In genomic region chr22:24582111-24582814, GRCh38 we compare ENCODE assay signal across 24 cellular contexts. TPM values are rescaled to one million over a fixed set of nuclear protein-coding genes. Genes with fewer than 3 reads are reported as not detected.
DNase-seq lines count a peak whose midpoint lies in the region; ATAC-seq, FAIRE-seq and TF ChIP-seq lines count a peak whose summit lies in the region.
"Had no signal": no experiment of that assay in that cellular context is flagged by ENCODE, and none has a peak within 500 bp of the region (broad histone marks: within the 10 kb centered on the region; RNA-seq: fewer than 3 reads in every experiment).

No MANE protein-coding gene starts in this region.

- DNase-seq in left cardiac atrium (peak; percentile 68), left ventricle myocardium superior (no peak), kidney (peak; percentile 48), stomach (peak; percentile 52), tibial artery (no peak)
- DNase-seq: Calu3; CD8-positive, alpha-beta memory T cell; DMS53; GDM1; NCI-H1092 treated with DMSO at 0.1 percent for 48 hours; NCI-H1436 treated with DMSO at 0.1 percent for 48 hours; NCI-H1930; NCI-H510A; NCI-H748 treated with DMSO at 0.1 percent for 48 hours; Peyer's patch had no signal

- no peaks in the 10 kb centered on the region for H3K9me3 ChIP-seq in kidney (ENCODE audit: control insufficient read depth in 1 of 2, low read length in 2 of 2)
- H3K9me3 ChIP-seq in stomach: no peaks in the 10 kb centered on the region
- no peaks in the 10 kb centered on the region for H3K9me3 ChIP-seq in tibial artery
- H3K9me3 ChIP-seq: Peyer's patch had no signal

- H3K9ac ChIP-seq in kidney (ENCODE audit: low read length in 2 of 2): no peak overlapping the region
- H3K9ac ChIP-seq: KMS-11 had no signal

- FAIRE-seq in kidney (lab: Jason Lieb, UNC): no peak
- FAIRE-seq: A204.1, GM18507, GM19239, H1 had no signal

- TF ChIP-seq CTCF in VCaP (conservative IDR thresholded peaks at IDR 0.05) (no peak), kidney (IDR thresholded peaks at IDR 0.05; ENCODE audit: borderline replicate concordance, extremely low read depth, insufficient read depth) (no peak), stomach (IDR thresholded peaks at IDR 0.05) (no peak), tibial artery (IDR thresholded peaks at IDR 0.05) (no peak)

- intact Hi-C loops in left cardiac atrium (cut with DNase I): no loop called here
- intact Hi-C loops in left ventricle myocardium superior (cut with micrococcal nuclease): no loop called here
- intact Hi-C loops in kidney (cut with DNase I): no loop called here
- intact Hi-C loops in stomach (cut with DNase I; ENCODE audit: low total_unique reads): no loop called here
- intact Hi-C loops in tibial artery (cut with DNase I; ENCODE audit: low total_unique reads): no loop called here

- H3K36me3 ChIP-seq in kidney (ENCODE audit: control insufficient read depth in 1 of 2, insufficient read depth in 2 of 2, low read length in 2 of 2) (peaks cover 0 to 2% of the 10 kb centered on the region in 2 donors), stomach (peaks cover 0 to 34% (median 29%) of the 10 kb centered on the region in 4 donors), tibial artery (peaks cover 0 to 34% (median 11%) of the 10 kb centered on the region in 3 donors)

- H3K4me1 ChIP-seq in kidney (ENCODE audit: control insufficient read depth in 1 of 2, insufficient read depth in 1 of 2, low read depth in 1 of 2, low read length in 2 of 2): peaks cover 10 to 13% of the 10 kb centered on the region in 2 donors
- H3K4me1 ChIP-seq in stomach: peaks cover 9 to 69% (median 39%) of the 10 kb centered on the region in 4 donors
- peaks cover 0 to 22% (median 10%) of the 10 kb centered on the region in 4 donors for H3K4me1 ChIP-seq in tibial artery

- TF ChIP-seq POLR2A in stomach (IDR thresholded peaks at IDR 0.05): no peak

- peak overlapping the region; percentile 94 for H3K27ac ChIP-seq in VCaP
- no peak overlapping the region for H3K27ac ChIP-seq in kidney (ENCODE audit: low read depth in 2 of 2, low read length in 2 of 2)
- peak overlapping the region in 1 of 5 donors; percentile 86 for H3K27ac ChIP-seq in stomach
- H3K27ac ChIP-seq in tibial artery: no peak overlapping the region
- H3K27ac ChIP-seq: KMS-11, Peyer's patch had no signal

- WGBS in stomach, 5 donors: 65 to 80% (median 75%) methylated on average over 11 of the region's 11 CpGs

- no peak for TF ChIP-seq EP300 in stomach (IDR thresholded peaks at IDR 0.05)

- ATAC-seq in left cardiac atrium (no peak), left ventricle myocardium superior (no peak), HG02642 (IDR thresholded peaks at IDR 0.05; ENCODE audit: poor library complexity, unreplicated experiment) (no peak), HG03095 (IDR thresholded peaks at IDR 0.05; ENCODE audit: unreplicated experiment) (no peak)

- H3K27me3 ChIP-seq in stomach (no peaks in the 10 kb centered on the region), tibial artery (no peaks in the 10 kb centered on the region)
- H3K27me3 ChIP-seq: Peyer's patch had no signal

- no peak overlapping the region for H3K4me3 ChIP-seq in kidney (ENCODE audit: low read length in 2 of 2)
- no peak overlapping the region for H3K4me3 ChIP-seq in stomach
- H3K4me3 ChIP-seq in tibial artery: no peak overlapping the region
- H3K4me3 ChIP-seq: Peyer's patch had no signal

RNA-seq across cellular contexts. Expression of gene LRRC75B, which starts 10.6 kb away (rescaled TPM):
- 1 to 10 TPM; 4.2 to 4.9 TPM for total RNA-seq in left cardiac atrium
- 6.9 TPM for total RNA-seq in left ventricle myocardium superior
- 47.6 TPM for total RNA-seq in kidney
- 23.4 TPM for polyA plus RNA-seq in kidney (ENCODE audit: insufficient read depth, low read depth, low replicate concordance)
- total RNA-seq in stomach: 10 to 100 TPM in 4 of 5 donors, 1 to 10 TPM in 1; 7.2 to 31.7 (median 24.8) TPM
- 10 to 100 TPM in 2 of 3 donors, 1 to 10 TPM in 1; 8.6 to 28.5 (median 26.1) TPM for polyA plus RNA-seq in stomach
- total RNA-seq: OCI-LY7 had no signal
- polyA plus RNA-seq: CD8-positive, alpha-beta memory T cell had no signal

RNA-seq across cellular contexts. Expression of gene GGT1, which starts 20.7 kb away (rescaled TPM):
- total RNA-seq in left cardiac atrium (1 to 10 TPM; 3.8 to 3.9 TPM), left ventricle myocardium superior (1.2 TPM), kidney (169 TPM), stomach (10 to 100 TPM in 3 of 5 donors, 1 to 10 TPM in 2; 5.3 to 24.3 (median 17.4) TPM)
- polyA plus RNA-seq in kidney (ENCODE audit: insufficient read depth, low read depth, low replicate concordance) (153 TPM), stomach (10 to 100 TPM; 21.5 to 87.1 (median 26.6) TPM)

RNA-seq across cellular contexts. Expression of gene SNRPD3, which starts 26.5 kb away (rescaled TPM):
- 10 to 100 TPM; 55.4 to 64.1 TPM for total RNA-seq in left cardiac atrium
- 73.7 TPM for total RNA-seq in left ventricle myocardium superior
- total RNA-seq in kidney: 73.7 TPM
- polyA plus RNA-seq in kidney (ENCODE audit: insufficient read depth, low read depth, low replicate concordance): 136 TPM
- 100 to 1,000 TPM in 4 of 5 donors, 10 to 100 TPM in 1; 75.6 to 153 (median 121) TPM for total RNA-seq in stomach
- 100 to 1,000 TPM; 101 to 144 (median 109) TPM for polyA plus RNA-seq in stomach

RNA-seq across cellular contexts. Expression of gene GUCD1, which starts 27.3 kb away (rescaled TPM):
- total RNA-seq in left cardiac atrium (100 to 1,000 TPM; 138 to 147 TPM), left ventricle myocardium superior (275 TPM), kidney (150 TPM), stomach (100 to 1,000 TPM; 120 to 196 (median 171) TPM)
- polyA plus RNA-seq in kidney (ENCODE audit: insufficient read depth, low read depth, low replicate concordance) (111 TPM), stomach (100 to 1,000 TPM in 2 of 3 donors, 10 to 100 TPM in 1; 87.4 to 165 (median 110) TPM)

Comparison
In these comparisons a context has a peak if more than half of its experiments do, and no peak if none do; other contexts are left out.
1. DNase-seq: peak in left cardiac atrium (single experiment), kidney (single experiment) and stomach (single experiment); none in left ventricle myocardium superior (single experiment) and tibial artery (0 of 2).